22 cellular contexts compared by ENCODE assay signal in genomic region chr3:189171707-189172106, GRCh38. TPM values are rescaled to one million over a fixed set of nuclear protein-coding genes. Genes with fewer than 3 reads are reported as not detected.
DNase-seq lines count a peak whose midpoint lies in the region; ATAC-seq and TF ChIP-seq lines count a peak whose summit lies in the region.
"Had no signal": no experiment of that assay in that cellular context is flagged by ENCODE, and none has a peak within 500 bp of the region (broad histone marks: within the 10 kb centered on the region; RNA-seq: fewer than 3 reads in every experiment).

Gene TPRG1 (plus strand): TSS chr3:189171971. CDS start chr3:189207385, 35,414 bp downstream.

- peak; percentile 36 for ATAC-seq in CD8-positive, alpha-beta T cell
- ATAC-seq in esophagus mucosa (peak; percentile 79), psoas muscle (no peak), GM21423 (IDR thresholded peaks at IDR 0.05; ENCODE audit: unreplicated experiment) (no peak), GM18909 (IDR thresholded peaks at IDR 0.05; ENCODE audit: poor library complexity, unreplicated experiment) (no peak)
- ATAC-seq: PC-3 had no signal

- no peak within 1 kb of the TSS for H3K4me3 Mint-ChIP-seq in T-helper 2 cell treated with Interferon-gamma antibody and Interleukin-4, amounts not matched to agents 5 μg/mL and 100 μg/mL, for 36 hours
- H3K4me3 Mint-ChIP-seq in CD8-positive, alpha-beta T cell, result no peak within 1 kb of the TSS
- H3K4me3 Mint-ChIP-seq: B cell had no signal

- H3K27ac Mint-ChIP-seq in T-helper 2 cell treated with Interferon-gamma antibody and Interleukin-4, amounts not matched to agents 5 μg/mL and 100 μg/mL, for 36 hours, result no peak within 1 kb of the TSS
- H3K27ac Mint-ChIP-seq in CD8-positive, alpha-beta T cell, result peak within 1 kb of the TSS; percentile 29
- H3K27ac Mint-ChIP-seq: B cell had no signal

- peaks cover 4% of the 10 kb centered on the region for H3K27me3 Mint-ChIP-seq in T-helper 2 cell treated with Interferon-gamma antibody and Interleukin-4, amounts not matched to agents 5 μg/mL and 100 μg/mL, for 36 hours (ENCODE audit: low read depth)
- H3K27me3 Mint-ChIP-seq in CD8-positive, alpha-beta T cell (ENCODE audit: low read depth), result no peaks in the 10 kb centered on the region

- no peak for DNase-seq in T-helper 2 cell treated with Interferon-gamma antibody and Interleukin-4, amounts not matched to agents 5 μg/mL and 100 μg/mL, for 36 hours (ENCODE audit: low spot score)
- DNase-seq in CD8-positive, alpha-beta T cell, result no peak
- DNase-seq in psoas muscle (no peak), NCI-H1436 (lab: John Stamatoyannopoulos, UW) (no peak)
- DNase-seq: activated naive CD4-positive, alpha-beta T cell treated with anti-CD3 and anti-CD28 coated beads, Interleukin-2, amount 50 U/mL, for 16 hours; Calu3; hippocampal formation; Kasumi-1; NCI-H2029; NCI-H345; PC-3; SHP77 treated with DMSO at 0.1 percent for 48 hours; stimulated activated CD4-positive, alpha-beta T cell treated with anti-CD3 and anti-CD28 coated beads, Interleukin-4, amount 100 ng/mL, for 24 hours; stimulated activated naive CD4-positive, alpha-beta T cell treated with Interleukin-2 at 50 U/mL for 16 hours; T-helper 1 cell; transverse colon had no signal

- peaks cover 16% of the 10 kb centered on the region for H3K4me1 ChIP-seq in CD8-positive, alpha-beta T cell (ENCODE audit: insufficient read depth, low read length)
- no peaks in the 10 kb centered on the region for H3K4me1 ChIP-seq in psoas muscle

- H3K36me3 ChIP-seq in CD8-positive, alpha-beta T cell (ENCODE audit: insufficient read depth, low read length), result no peaks in the 10 kb centered on the region
- H3K36me3 ChIP-seq in psoas muscle (ENCODE audit: insufficient read depth in 1 of 2, low read depth in 1 of 2), result no peaks in the 10 kb centered on the region
- H3K36me3 ChIP-seq: transverse colon had no signal

- H3K27me3 ChIP-seq in CD8-positive, alpha-beta T cell (ENCODE audit: insufficient read depth, low read length), result no peaks in the 10 kb centered on the region
- H3K27me3 ChIP-seq in psoas muscle (ENCODE audit: insufficient read depth in 3 of 3, low read length in 2 of 3), result peaks cover 0 to 3% (median 0%) of the 10 kb centered on the region in 3 donors
- H3K27me3 ChIP-seq: transverse colon had no signal

- H3K27ac ChIP-seq in CD8-positive, alpha-beta T cell (ENCODE audit: low read depth, low read length), result no peak within 1 kb of the TSS
- peak within 1 kb of the TSS; percentile 3 for H3K27ac ChIP-seq in psoas muscle
- H3K27ac ChIP-seq: transverse colon had no signal

- H3K4me1 Mint-ChIP-seq in T-helper 2 cell treated with Interferon-gamma antibody and Interleukin-4, amounts not matched to agents 5 μg/mL and 100 μg/mL, for 36 hours (ENCODE audit: low read depth), result peaks cover 12% of the 10 kb centered on the region
- peaks cover 17% of the 10 kb centered on the region for H3K4me1 Mint-ChIP-seq in CD8-positive, alpha-beta T cell (ENCODE audit: low read depth)
- H3K4me1 Mint-ChIP-seq: B cell had no signal

- 74 to 88% (median 83%) methylated on average over 1 of the region's 1 CpG for WGBS in psoas muscle, 3 donors

- no peaks in the 10 kb centered on the region for H3K9me3 ChIP-seq in CD8-positive, alpha-beta T cell (ENCODE audit: low read length)
- no peaks in the 10 kb centered on the region for H3K9me3 ChIP-seq in psoas muscle
- H3K9me3 ChIP-seq: transverse colon had no signal

- CTCF ChIA-PET in CD8-positive, alpha-beta T cell (lab: Charles Lee), result interaction anchor here (0.7 kb wide), 1 partner anchor 167 kb away, joined by 3 read pairs; no protein-coding TSS in a partner anchor

- H3K36me3 Mint-ChIP-seq in T-helper 2 cell treated with Interferon-gamma antibody and Interleukin-4, amounts not matched to agents 5 μg/mL and 100 μg/mL, for 36 hours (ENCODE audit: low read depth), result no peaks in the 10 kb centered on the region
- no peaks in the 10 kb centered on the region for H3K36me3 Mint-ChIP-seq in CD8-positive, alpha-beta T cell

- H3K9me3 Mint-ChIP-seq in T-helper 2 cell treated with Interferon-gamma antibody and Interleukin-4, amounts not matched to agents 5 μg/mL and 100 μg/mL, for 36 hours, result no peaks in the 10 kb centered on the region
- no peaks in the 10 kb centered on the region for H3K9me3 Mint-ChIP-seq in CD8-positive, alpha-beta T cell

- no peak within 1 kb of the TSS for H3K4me3 ChIP-seq in CD8-positive, alpha-beta T cell (ENCODE audit: low read depth, low read length)
- no peak within 1 kb of the TSS for H3K4me3 ChIP-seq in psoas muscle
- H3K4me3 ChIP-seq: transverse colon had no signal

- no peak for TF ChIP-seq CTCF in CD8-positive, alpha-beta T cell (IDR thresholded peaks at IDR 0.05)
- TF ChIP-seq CTCF in psoas muscle (IDR thresholded peaks at IDR 0.05), result no peak

- POLR2A ChIA-PET in CD8-positive, alpha-beta T cell (lab: Charles Lee), result no interaction called here

- intact Hi-C loops in T-helper 2 cell treated with Interferon-gamma antibody and Interleukin-4, amounts not matched to agents 100 ng/mL and 5 ng/mL, for 36 hours (cut with micrococcal nuclease), result no loop called here
- intact Hi-C loops in CD8-positive, alpha-beta T cell (cut with DNase I, micrococcal nuclease), result no loop called here
- intact Hi-C loops in psoas muscle (cut with DNase I), result no loop called here

RNA-seq across cellular contexts. Expression of gene TPRG1, which starts in this region (rescaled TPM):
- 27.6 and 29.5 TPM in 2 replicates for total RNA-seq in T-helper 2 cell treated with Interferon-gamma antibody and Interleukin-4, amounts not matched to agents 100 ng/mL and 5 ng/mL, for 36 hours
- 1 to 10 TPM; 3.1 to 4.6 TPM for total RNA-seq in CD8-positive, alpha-beta T cell
- total RNA-seq in esophagus mucosa, result 30.4 TPM
- 10 to 100 TPM in 3 of 4 donors, 1 to 10 TPM in 1; 6.1 to 24.5 (median 11.9) TPM for total RNA-seq in psoas muscle
- 1 to 10 TPM in 2 of 3 donors, under 1 TPM in 1; 0.78 to 9.9 (median 1.6) TPM for polyA plus RNA-seq in psoas muscle
- total RNA-seq: epithelial cell of proximal tubule had no signal

Comparison
In these comparisons a context has a peak if more than half of its experiments do, and no peak if none do; other contexts are left out.
1. ATAC-seq: peak in CD8-positive, alpha-beta T cell (single experiment) and esophagus mucosa (single experiment); none in psoas muscle (0 of 4), GM21423 (single experiment) and GM18909 (single experiment).